Comparison of ENCODE assay signal across 9 cellular contexts in genomic region chr5:80754900-80755299, GRCh38.
DNase-seq lines count a peak whose midpoint lies in the region; ATAC-seq and TF ChIP-seq lines count a peak whose summit lies in the region.
"Had no signal": no experiment of that assay in that cellular context is flagged by ENCODE, and none has a peak within 500 bp of the region (broad histone marks: within the 10 kb centered on the region; RNA-seq: fewer than 3 reads in every experiment).

No MANE protein-coding gene starts in this region.

- H3K27me3 Mint-ChIP-seq in activated CD4-positive, alpha-beta T cell treated with anti-CD3 and anti-CD28 coated beads for 36 hours, result no peaks in the 10 kb centered on the region
- H3K27me3 Mint-ChIP-seq in WTC11 (ENCODE audit: low read depth), result no peaks in the 10 kb centered on the region
- H3K27me3 Mint-ChIP-seq in naive B cell, result no peaks in the 10 kb centered on the region

- 56% methylated on average over 7 of the region's 7 CpGs for whole genome bisulfite sequencing in suprapubic skin

- no peak overlapping the region for H3K27ac ChIP-seq in suprapubic skin
- H3K27ac ChIP-seq: SK-N-MC had no signal

- no peaks in the 10 kb centered on the region for H3K27me3 ChIP-seq in suprapubic skin

- H3K4me1 ChIP-seq in suprapubic skin, result no peaks in the 10 kb centered on the region

- peak; percentile 71 for DNase-seq in activated CD4-positive, alpha-beta T cell treated with anti-CD3 and anti-CD28 coated beads for 36 hours
- DNase-seq in activated CD4-positive, alpha-beta T cell treated with anti-CD3 and anti-CD28 coated beads, Interleukin-2, amount 50 U/mL, for 1 hour, result no peak
- DNase-seq in WTC11 (ENCODE audit: low spot score), result no peak
- peak; percentile 7 for DNase-seq in naive B cell
- DNase-seq in suprapubic skin (ENCODE audit: low spot score in 2 of 2), result no peak

- ATAC-seq in activated CD4-positive, alpha-beta T cell treated with anti-CD3 and anti-CD28 coated beads for 36 hours, result peak; percentile 60
- ATAC-seq in HG03432 (IDR thresholded peaks at IDR 0.05; ENCODE audit: unreplicated experiment), result peak; percentile 87
- ATAC-seq in WTC11, result peak; percentile 74
- peak; percentile 64 to 74 for ATAC-seq in naive B cell (ENCODE audit: low read depth in 2 of 2)
- ATAC-seq in GM19455 (IDR thresholded peaks at IDR 0.05; ENCODE audit: unreplicated experiment), result no peak
- ATAC-seq in HG03280 (IDR thresholded peaks at IDR 0.05; ENCODE audit: unreplicated experiment), result no peak

- H3K27ac Mint-ChIP-seq in activated CD4-positive, alpha-beta T cell treated with anti-CD3 and anti-CD28 coated beads for 36 hours, result peak overlapping the region; percentile 80
- no peak overlapping the region for H3K27ac Mint-ChIP-seq in WTC11
- H3K27ac Mint-ChIP-seq in naive B cell, result peak overlapping the region in 5 of 6 donors; percentile 66 to 86 (median 85)

- POLR2A ChIA-PET in activated CD4-positive, alpha-beta T cell treated with anti-CD3 and anti-CD28 coated beads for 36 hours (lab: Charles Lee), result no interaction called here
- POLR2A ChIA-PET in WTC11 (lab: Charles Lee), result no interaction called here

- H3K36me3 Mint-ChIP-seq in activated CD4-positive, alpha-beta T cell treated with anti-CD3 and anti-CD28 coated beads for 36 hours (ENCODE audit: low read depth), result peaks cover 43% of the 10 kb centered on the region
- H3K36me3 Mint-ChIP-seq in WTC11 (peaks cover 5% of the 10 kb centered on the region; the same call in 1 of the 2 replicates), naive B cell (peaks cover 18 to 42% of the 10 kb centered on the region in 2 donors)

- TF ChIP-seq EP300 in suprapubic skin (IDR thresholded peaks at IDR 0.05), result no peak

- CTCF ChIA-PET in activated CD4-positive, alpha-beta T cell treated with anti-CD3 and anti-CD28 coated beads for 36 hours (lab: Charles Lee), result interaction anchor here (0.6 to 1.2 kb wide), 3 partner anchors 9 to 578 kb away, joined by 3 to 5 read pairs (median 4); no protein-coding TSS in a partner anchor
- CTCF ChIA-PET in WTC11 (lab: Charles Lee), result no interaction called here

- no peak for TF ChIP-seq POLR2A in suprapubic skin (IDR thresholded peaks at IDR 0.05)

- no peak overlapping the region for H3K4me3 ChIP-seq in suprapubic skin
- H3K4me3 ChIP-seq: SK-N-MC had no signal

- TF ChIP-seq CTCF in WTC11 (IDR thresholded peaks at IDR 0.05) (no peak), suprapubic skin (IDR thresholded peaks at IDR 0.05) (no peak)

- intact Hi-C loops in activated CD4-positive, alpha-beta T cell treated with anti-CD3 and anti-CD28 coated beads for 36 hours (cut with DNase I, micrococcal nuclease), result loop anchor here (1.0 to 5.0 kb wide), 7 partner anchors 110 to 547 kb away; partner anchors contain the start of genes RASGRF2 (in 2 of the 2) and ZCCHC9 (in 1 of the 2)

- peaks cover 55% of the 10 kb centered on the region for H3K4me1 Mint-ChIP-seq in activated CD4-positive, alpha-beta T cell treated with anti-CD3 and anti-CD28 coated beads for 36 hours
- H3K4me1 Mint-ChIP-seq in WTC11 (peaks cover 35% of the 10 kb centered on the region), naive B cell (peaks cover 19 to 23% (median 21%) of the 10 kb centered on the region in 3 donors)

- no peaks in the 10 kb centered on the region for H3K36me3 ChIP-seq in suprapubic skin

- H3K9me3 ChIP-seq in suprapubic skin, result no peaks in the 10 kb centered on the region

- no peaks in the 10 kb centered on the region for H3K9me3 Mint-ChIP-seq in activated CD4-positive, alpha-beta T cell treated with anti-CD3 and anti-CD28 coated beads for 36 hours (ENCODE audit: low read depth)
- H3K9me3 Mint-ChIP-seq in WTC11, result peaks cover 5% of the 10 kb centered on the region; the same call in 1 of the 2 replicates
- H3K9me3 Mint-ChIP-seq in naive B cell, result peaks cover 0 to 4% (median 3%) of the 10 kb centered on the region in 7 donors

- H3K4me3 Mint-ChIP-seq in activated CD4-positive, alpha-beta T cell treated with anti-CD3 and anti-CD28 coated beads for 36 hours, result peak overlapping the region; percentile 41
- H3K4me3 Mint-ChIP-seq in WTC11 (no peak overlapping the region), naive B cell (peak overlapping the region in 7 of 8 donors; percentile 46 to 86 (median 73))

TF ChIP-seq in WTC11, 78 proteins besides CTCF, POLR2A, EP300 and RAD21 (continues in another document):
- TF ChIP-seq FOXP1 (CRISPR knock-in tag; IDR thresholded peaks at IDR 0.05; ENCODE audit: borderline replicate concordance), result no peak
- TF ChIP-seq E2F1 (CRISPR knock-in tag; IDR thresholded peaks at IDR 0.05), result no peak
- no peak for TF ChIP-seq HMGXB4 (CRISPR knock-in tag; IDR thresholded peaks at IDR 0.05)
- no peak for TF ChIP-seq ZBTB43 (CRISPR knock-in tag; IDR thresholded peaks at IDR 0.05)
- no peak for TF ChIP-seq FOXJ3 (CRISPR knock-in tag; IDR thresholded peaks at IDR 0.05; ENCODE audit: borderline replicate concordance)
- no peak for TF ChIP-seq AR (CRISPR knock-in tag; IDR thresholded peaks at IDR 0.05)
- TF ChIP-seq STAT6 (CRISPR knock-in tag; conservative IDR thresholded peaks at IDR 0.05; ENCODE audit: low read depth), result no peak

Comparison
In these comparisons a context has a peak if more than half of its experiments do, and no peak if none do; other contexts are left out.
1. DNase-seq: peak in activated CD4-positive, alpha-beta T cell treated with anti-CD3 and anti-CD28 coated beads for 36 hours (single experiment) and naive B cell (single experiment); none in activated CD4-positive, alpha-beta T cell treated with anti-CD3 and anti-CD28 coated beads, Interleukin-2, amount 50 U/mL, for 1 hour (single experiment), WTC11 (single experiment) and suprapubic skin (0 of 2).
2. ATAC-seq: peak in activated CD4-positive, alpha-beta T cell treated with anti-CD3 and anti-CD28 coated beads for 36 hours (single experiment), HG03432 (single experiment), WTC11 (single experiment) and naive B cell (2 of 2); none in GM19455 (single experiment) and HG03280 (single experiment).